ENCODE assay signal across 2 cellular contexts in genomic region chr7:96118449-96119001, GRCh38.
TF ChIP-seq lines count a peak whose summit lies in the region.

No MANE protein-coding gene starts in this region.

TF ChIP-seq in GM23338, 12 proteins besides CTCF, POLR2A, EP300 and RAD21 (continued from another document):
- TF ChIP-seq, protein P1, sequence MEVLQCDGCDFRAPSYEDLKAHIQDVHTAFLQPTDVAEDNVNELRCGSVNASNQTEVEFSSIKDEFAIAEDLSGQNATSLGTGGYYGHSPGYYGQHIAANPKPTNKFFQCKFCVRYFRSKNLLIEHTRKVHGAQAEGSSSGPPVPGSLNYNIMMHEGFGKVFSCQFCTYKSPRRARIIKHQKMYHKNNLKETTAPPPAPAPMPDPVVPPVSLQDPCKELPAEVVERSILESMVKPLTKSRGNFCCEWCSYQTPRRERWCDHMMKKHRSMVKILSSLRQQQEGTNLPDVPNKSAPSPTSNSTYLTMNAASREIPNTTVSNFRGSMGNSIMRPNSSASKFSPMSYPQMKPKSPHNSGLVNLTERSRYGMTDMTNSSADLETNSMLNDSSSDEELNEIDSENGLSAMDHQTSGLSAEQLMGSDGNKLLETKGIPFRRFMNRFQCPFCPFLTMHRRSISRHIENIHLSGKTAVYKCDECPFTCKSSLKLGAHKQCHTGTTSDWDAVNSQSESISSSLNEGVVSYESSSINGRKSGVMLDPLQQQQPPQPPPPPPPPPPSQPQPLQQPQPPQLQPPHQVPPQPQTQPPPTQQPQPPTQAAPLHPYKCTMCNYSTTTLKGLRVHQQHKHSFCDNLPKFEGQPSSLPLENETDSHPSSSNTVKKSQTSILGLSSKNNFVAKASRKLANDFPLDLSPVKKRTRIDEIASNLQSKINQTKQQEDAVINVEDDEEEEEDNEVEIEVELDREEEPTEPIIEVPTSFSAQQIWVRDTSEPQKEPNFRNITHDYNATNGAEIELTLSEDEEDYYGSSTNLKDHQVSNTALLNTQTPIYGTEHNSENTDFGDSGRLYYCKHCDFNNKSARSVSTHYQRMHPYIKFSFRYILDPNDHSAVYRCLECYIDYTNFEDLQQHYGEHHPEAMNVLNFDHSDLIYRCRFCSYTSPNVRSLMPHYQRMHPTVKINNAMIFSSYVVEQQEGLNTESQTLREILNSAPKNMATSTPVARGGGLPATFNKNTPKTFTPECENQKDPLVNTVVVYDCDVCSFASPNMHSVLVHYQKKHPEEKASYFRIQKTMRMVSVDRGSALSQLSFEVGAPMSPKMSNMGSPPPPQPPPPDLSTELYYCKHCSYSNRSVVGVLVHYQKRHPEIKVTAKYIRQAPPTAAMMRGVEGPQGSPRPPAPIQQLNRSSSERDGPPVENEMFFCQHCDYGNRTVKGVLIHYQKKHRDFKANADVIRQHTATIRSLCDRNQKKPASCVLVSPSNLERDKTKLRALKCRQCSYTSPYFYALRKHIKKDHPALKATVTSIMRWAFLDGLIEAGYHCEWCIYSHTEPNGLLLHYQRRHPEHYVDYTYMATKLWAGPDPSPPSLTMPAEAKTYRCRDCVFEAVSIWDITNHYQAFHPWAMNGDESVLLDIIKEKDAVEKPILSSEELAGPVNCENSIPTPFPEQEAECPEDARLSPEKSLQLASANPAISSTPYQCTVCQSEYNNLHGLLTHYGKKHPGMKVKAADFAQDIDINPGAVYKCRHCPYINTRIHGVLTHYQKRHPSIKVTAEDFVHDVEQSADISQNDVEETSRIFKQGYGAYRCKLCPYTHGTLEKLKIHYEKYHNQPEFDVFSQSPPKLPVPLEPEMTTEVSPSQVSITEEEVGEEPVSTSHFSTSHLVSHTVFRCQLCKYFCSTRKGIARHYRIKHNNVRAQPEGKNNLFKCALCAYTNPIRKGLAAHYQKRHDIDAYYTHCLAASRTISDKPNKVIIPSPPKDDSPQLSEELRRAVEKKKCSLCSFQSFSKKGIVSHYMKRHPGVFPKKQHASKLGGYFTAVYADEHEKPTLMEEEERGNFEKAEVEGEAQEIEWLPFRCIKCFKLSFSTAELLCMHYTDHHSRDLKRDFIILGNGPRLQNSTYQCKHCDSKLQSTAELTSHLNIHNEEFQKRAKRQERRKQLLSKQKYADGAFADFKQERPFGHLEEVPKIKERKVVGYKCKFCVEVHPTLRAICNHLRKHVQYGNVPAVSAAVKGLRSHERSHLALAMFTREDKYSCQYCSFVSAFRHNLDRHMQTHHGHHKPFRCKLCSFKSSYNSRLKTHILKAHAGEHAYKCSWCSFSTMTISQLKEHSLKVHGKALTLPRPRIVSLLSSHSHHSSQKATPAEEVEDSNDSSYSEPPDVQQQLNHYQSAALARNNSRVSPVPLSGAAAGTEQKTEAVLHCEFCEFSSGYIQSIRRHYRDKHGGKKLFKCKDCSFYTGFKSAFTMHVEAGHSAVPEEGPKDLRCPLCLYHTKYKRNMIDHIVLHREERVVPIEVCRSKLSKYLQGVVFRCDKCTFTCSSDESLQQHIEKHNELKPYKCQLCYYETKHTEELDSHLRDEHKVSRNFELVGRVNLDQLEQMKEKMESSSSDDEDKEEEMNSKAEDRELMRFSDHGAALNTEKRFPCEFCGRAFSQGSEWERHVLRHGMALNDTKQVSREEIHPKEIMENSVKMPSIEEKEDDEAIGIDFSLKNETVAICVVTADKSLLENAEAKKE (CRISPR knock-in tag; IDR thresholded peaks at IDR 0.05): no peak
- TF ChIP-seq REST (IDR thresholded peaks at IDR 0.05; ENCODE audit: unreplicated experiment) (no peak), POLR2AphosphoS5 (IDR thresholded peaks at IDR 0.05; ENCODE audit: low read depth) (no peak), ZNF114 (CRISPR knock-in tag; IDR thresholded peaks at IDR 0.05) (no peak), EZH2 (IDR thresholded peaks at IDR 0.05; ENCODE audit: low read depth, unreplicated experiment) (no peak)

TF ChIP-seq in H1, 55 proteins besides CTCF, POLR2A, EP300 and RAD21:
- TF ChIP-seq CHD7 (IDR thresholded peaks at IDR 0.05; ENCODE audit: insufficient replicate concordance, low read length) (no peak), NRF1 (IDR thresholded peaks at IDR 0.05; ENCODE audit: low read depth, low read length) (no peak), SP1 (IDR thresholded peaks at IDR 0.05; ENCODE audit: low read depth, low read length) (no peak), POLR2AphosphoS5 (IDR thresholded peaks at IDR 0.05; ENCODE audit: low read depth, low read length) (no peak), RFX5 (IDR thresholded peaks at IDR 0.05; ENCODE audit: borderline replicate concordance, low read depth, low read length) (no peak), SRF (IDR thresholded peaks at IDR 0.05; ENCODE audit: low read depth, low read length) (no peak), SP2 (IDR thresholded peaks at IDR 0.05; ENCODE audit: low read length) (no peak), PHF8 (conservative IDR thresholded peaks at IDR 0.05; ENCODE audit: low read depth, low read length) (no peak)
TF ChIP-seq in H1: peak in this region for 0.
